8 cellular contexts compared by ENCODE assay signal in genomic region chr14:50335989-50336391, GRCh38. TPM values are rescaled to one million over a fixed set of nuclear protein-coding genes. Genes with fewer than 3 reads are reported as not detected.
DNase-seq lines count a peak whose midpoint lies in the region; ATAC-seq and TF ChIP-seq lines count a peak whose summit lies in the region.

No MANE protein-coding gene starts in this region.

- no peaks in the 10 kb centered on the region for H3F3A ChIP-seq in MM.1S (ENCODE audit: insufficient read depth, low read length)

- TF ChIP-seq POLR2A in vagina (IDR thresholded peaks at IDR 0.05) = no peak

- H2AFZ ChIP-seq in MM.1S (ENCODE audit: low read length) = 0 out of 2 replicates have a peak overlapping the region, but pooled peaks have one; percentile 31

- H3K27me3 ChIP-seq in MM.1S (replicated peaks; ENCODE audit: insufficient read depth, low read length) (no peaks in the 10 kb centered on the region), vagina (no peaks in the 10 kb centered on the region)

- intact Hi-C loops in vagina (cut with DNase I) = no loop called here

- TF ChIP-seq CTCF in MM.1S (IDR thresholded peaks at IDR 0.05; ENCODE audit: low read length) (no peak), vagina (IDR thresholded peaks at IDR 0.05) (no peak)

- no peaks in the 10 kb centered on the region for H4K20me1 ChIP-seq in MM.1S (ENCODE audit: insufficient read depth, low read length)

- H3K27ac ChIP-seq in MM.1S (ENCODE audit: low read length) (no peak overlapping the region), cingulate gyrus (ENCODE audit: low read depth, low read length) (peak overlapping the region; percentile 92), mesodermal cell (ENCODE audit: low read depth, low read length, severe bottlenecking) (peak overlapping the region; percentile 80), vagina (peak overlapping the region; percentile 70)

- H3K36me3 ChIP-seq in MM.1S (replicated peaks; ENCODE audit: insufficient read depth, low read length) (no peaks in the 10 kb centered on the region), mesodermal cell (ENCODE audit: control insufficient read depth, insufficient read depth, low read length) (peaks cover 10% of the 10 kb centered on the region), vagina (peaks cover 0 to 7% of the 10 kb centered on the region in 2 donors)

- peak; percentile 22 for DNase-seq in DMS53 treated with DMSO at 0.1 percent for 48 hours (lab: John Stamatoyannopoulos, UW; ENCODE audit: unreplicated experiment)
- peak; percentile 6 for DNase-seq in MM.1S
- no peak for DNase-seq in vagina (ENCODE audit: extremely low spot score in 2 of 2)
- no peak for DNase-seq in HK-2 (ENCODE audit: unreplicated experiment)

- peak overlapping the region; percentile 24; the same call in 1 of the 2 replicates for H3K4me2 ChIP-seq in MM.1S (ENCODE audit: low read depth, low read length)

- H3K9me3 ChIP-seq in MM.1S (replicated peaks; ENCODE audit: insufficient read depth, low read length) (no peaks in the 10 kb centered on the region), mesodermal cell (ENCODE audit: control insufficient read depth, low read length) (no peaks in the 10 kb centered on the region), vagina (no peaks in the 10 kb centered on the region)

- no peaks in the 10 kb centered on the region for H3K79me2 ChIP-seq in MM.1S (ENCODE audit: low read length)

- ATAC-seq in GM19324 (IDR thresholded peaks at IDR 0.05; ENCODE audit: low FRiP score, unreplicated experiment) (no peak), GM18870 (IDR thresholded peaks at IDR 0.05; ENCODE audit: unreplicated experiment) (no peak)

- H3K4me3 ChIP-seq in MM.1S (ENCODE audit: low read length) (no peak overlapping the region), mesodermal cell (ENCODE audit: extremely low read depth, insufficient read depth, low read length, poor library complexity, severe bottlenecking) (no peak overlapping the region), vagina (no peak overlapping the region)

- 67 to 74% methylated on average over 6 of the region's 6 CpGs for WGBS in mesodermal cell (ENCODE audit: insufficient coverage in 2 of 2), 2 experiments

- H3K9me2 ChIP-seq in MM.1S (replicated peaks; ENCODE audit: insufficient read depth, low read length) = no peaks in the 10 kb centered on the region

- H3K9ac ChIP-seq in MM.1S (ENCODE audit: low read length) = no peak overlapping the region

- H3K4me1 ChIP-seq in MM.1S (ENCODE audit: low read length) (no peaks in the 10 kb centered on the region), mesodermal cell (ENCODE audit: control insufficient read depth, insufficient read depth, low read length, poor library complexity, severe bottlenecking) (peaks cover 34% of the 10 kb centered on the region), vagina (peaks cover 64% of the 10 kb centered on the region)

RNA-seq across cellular contexts. Expression of gene DMAC2L, which starts 23.9 kb away (rescaled TPM):
- polyA plus RNA-seq in mesodermal cell (2013, experiment 1 of 2) = 9.4 TPM
- 9.4 TPM for polyA plus RNA-seq in mesodermal cell (2013, experiment 2 of 2)
- 31.4 TPM for total RNA-seq in vagina

RNA-seq across cellular contexts. Expression of gene L2HGDH, which starts 24.0 kb away (rescaled TPM):
- 6.3 TPM for polyA plus RNA-seq in mesodermal cell (2013, experiment 1 of 2)
- 6.0 TPM for polyA plus RNA-seq in mesodermal cell (2013, experiment 2 of 2)
- 5.6 TPM for total RNA-seq in vagina

Comparison
In these comparisons a context has a peak if more than half of its experiments do, and no peak if none do; other contexts are left out.
1. DNase-seq: peak in DMS53 treated with DMSO at 0.1 percent for 48 hours (single experiment) and MM.1S (single experiment); none in vagina (0 of 2) and HK-2 (single experiment).